Comparison of ENCODE assay signal across 19 cellular contexts in the genomic region with DNA sequence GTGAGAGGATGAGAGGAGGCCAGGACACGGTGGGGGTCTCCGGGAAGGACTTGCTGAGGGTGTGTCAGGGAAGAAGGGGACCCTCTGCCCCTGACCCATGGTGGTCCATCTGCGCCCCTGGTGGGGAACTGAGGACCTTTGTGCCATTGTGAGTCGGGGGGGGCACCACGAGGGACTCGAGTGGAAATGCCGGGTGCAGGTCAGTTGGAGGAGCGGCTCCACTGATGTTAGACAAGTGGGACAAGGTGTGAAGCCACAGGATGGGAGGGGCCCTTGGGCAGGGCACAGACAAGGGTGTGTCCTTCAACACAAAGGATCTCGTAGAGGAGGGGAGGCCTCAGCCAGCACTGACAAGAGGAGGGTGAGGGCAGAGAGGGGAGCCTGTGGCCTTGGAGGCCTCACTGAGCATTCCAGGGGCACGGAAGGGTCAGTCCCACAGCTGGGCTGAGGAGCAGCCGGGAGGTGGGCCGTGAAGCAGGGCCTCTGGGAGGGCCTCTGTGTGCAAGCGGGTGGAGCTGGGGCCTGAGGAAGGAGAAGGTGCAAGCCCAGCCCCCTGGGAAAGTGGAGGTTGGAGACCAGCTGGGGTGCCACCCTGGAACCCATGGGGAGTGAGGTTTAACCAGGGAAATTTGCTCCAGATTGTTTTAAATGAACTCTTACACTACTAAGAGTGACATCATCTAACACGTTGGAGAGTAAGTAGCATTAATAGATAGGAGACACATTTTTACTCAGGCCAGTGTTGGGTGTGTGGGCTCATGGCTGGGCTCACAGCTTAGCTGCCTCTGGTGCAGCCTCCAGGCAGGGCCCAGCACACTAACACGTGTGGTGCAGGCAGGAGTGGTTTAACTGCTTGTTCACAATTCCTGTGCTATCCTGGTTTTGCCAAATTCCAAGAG. TPM values are rescaled to one million over a fixed set of nuclear protein-coding genes. Genes with fewer than 3 reads are reported as not detected.
DNase-seq lines count a peak whose midpoint lies in the region; ATAC-seq, FAIRE-seq and TF ChIP-seq lines count a peak whose summit lies in the region.
"Had no signal": no experiment of that assay in that cellular context is flagged by ENCODE, and none has a peak within 500 bp of the region (broad histone marks: within the 10 kb centered on the region; RNA-seq: fewer than 3 reads in every experiment).

No MANE protein-coding gene starts in this region.

- TF ChIP-seq RAD21 in H1 (IDR thresholded peaks at IDR 0.05 in 1 of 2, conservative IDR thresholded peaks at IDR 0.05 in 1 of 2; ENCODE audit: low read depth in 2 of 2, low read length in 2 of 2): no peak

- H3K9me3 ChIP-seq in H1 (ENCODE audit: insufficient read depth in 2 of 2, low read depth in 1 of 2, low read length in 1 of 2): no peaks in the 10 kb centered on the region

- H2BK5ac ChIP-seq in H1 (ENCODE audit: low read depth, low read length): no peak overlapping the region; the same call in 1 of the 2 replicates

- H4K20me1 ChIP-seq in H1 (replicated peaks in 1 of 2; ENCODE audit: control insufficient read depth in 1 of 2, insufficient read depth in 2 of 2, low read length in 2 of 2): peaks cover 0 to 4% of the 10 kb centered on the region in 2 experiments

- H3K36me3 Mint-ChIP-seq in activated naive CD4-positive, alpha-beta T cell treated with anti-CD3 and anti-CD28 coated beads, Interleukin-2, amount 50 U/mL, for 24 hours: peaks cover 4% of the 10 kb centered on the region
- peaks cover 39% of the 10 kb centered on the region for H3K36me3 Mint-ChIP-seq in T-cell
- H3K36me3 Mint-ChIP-seq in stimulated activated memory B cell treated with anti-CD40 and anti-IgM and Interleukin-4, amounts not matched to agents 10 μg/mL and 1 μg/mL and 100 μg/mL, for 72 hours: peaks cover 51% of the 10 kb centered on the region

- H3K27ac ChIP-seq in H1 (ENCODE audit: low read depth, low read length): no peak overlapping the region
- H3K27ac ChIP-seq: SK-N-MC had no signal

- CTCF ChIA-PET in T-cell (lab: Charles Lee): no interaction called here
- CTCF ChIA-PET in H1 (lab: Charles Lee; ENCODE audit: partially characterized antibody): no interaction called here

- H3K27me3 Mint-ChIP-seq in activated naive CD4-positive, alpha-beta T cell treated with anti-CD3 and anti-CD28 coated beads, Interleukin-2, amount 50 U/mL, for 24 hours: no peaks in the 10 kb centered on the region
- no peaks in the 10 kb centered on the region for H3K27me3 Mint-ChIP-seq in T-cell
- no peaks in the 10 kb centered on the region for H3K27me3 Mint-ChIP-seq in stimulated activated memory B cell treated with anti-CD40 and anti-IgM and Interleukin-4, amounts not matched to agents 10 μg/mL and 1 μg/mL and 100 μg/mL, for 72 hours

- peaks cover 13 to 44% (median 33%) of the 10 kb centered on the region in 4 experiments; a peak in 6 of 8 replicates for H3K36me3 ChIP-seq in H1 (ENCODE audit: control insufficient read depth in 2 of 4, insufficient read depth in 4 of 4, low read length in 3 of 4)

- no peak overlapping the region for H3K23ac ChIP-seq in H1 (ENCODE audit: insufficient read length)

- no peak for TF ChIP-seq POLR2A in H1 (IDR thresholded peaks at IDR 0.05; ENCODE audit: control extremely low read depth in 1 of 2, low read depth in 2 of 2, low read length in 2 of 2)

- peaks cover 7% of the 10 kb centered on the region for H3K4me1 Mint-ChIP-seq in activated naive CD4-positive, alpha-beta T cell treated with anti-CD3 and anti-CD28 coated beads, Interleukin-2, amount 50 U/mL, for 24 hours
- H3K4me1 Mint-ChIP-seq in T-cell: peaks cover 10 to 25% (median 14%) of the 10 kb centered on the region in 3 donors
- peaks cover 6% of the 10 kb centered on the region for H3K4me1 Mint-ChIP-seq in stimulated activated memory B cell treated with anti-CD40 and anti-IgM and Interleukin-4, amounts not matched to agents 10 μg/mL and 1 μg/mL and 100 μg/mL, for 72 hours

- no peaks in the 10 kb centered on the region for H3K9me3 Mint-ChIP-seq in activated naive CD4-positive, alpha-beta T cell treated with anti-CD3 and anti-CD28 coated beads, Interleukin-2, amount 50 U/mL, for 24 hours
- H3K9me3 Mint-ChIP-seq in T-cell: no peaks in the 10 kb centered on the region
- no peaks in the 10 kb centered on the region for H3K9me3 Mint-ChIP-seq in stimulated activated memory B cell treated with anti-CD40 and anti-IgM and Interleukin-4, amounts not matched to agents 10 μg/mL and 1 μg/mL and 100 μg/mL, for 72 hours

- no peak overlapping the region for H3K4me3 ChIP-seq in H1 (ENCODE audit: extremely low read depth in 1 of 4, insufficient read depth in 2 of 4, low read depth in 3 of 4, low read length in 4 of 4)
- H3K4me3 ChIP-seq: SK-N-MC had no signal

- no peak for FAIRE-seq in H1 (lab: Jason Lieb, UNC)

- peak in 2 of 4 experiments; percentile 25 to 26 for ATAC-seq in T-cell (replicated peaks in 1 of 4)
- ATAC-seq in stimulated activated memory B cell treated with anti-CD40 and anti-IgM and Interleukin-4, amounts not matched to agents 10 μg/mL and 1 μg/mL and 100 μg/mL, for 72 hours: no peak
- ATAC-seq: sciatic nerve had no signal

- no peak overlapping the region for H3K14ac ChIP-seq in H1 (ENCODE audit: insufficient read length)

- no peaks in the 10 kb centered on the region for H3K27me3 ChIP-seq in H1 (replicated peaks in 1 of 4; ENCODE audit: control insufficient read depth in 3 of 4, extremely low read depth in 1 of 4, insufficient read depth in 3 of 4, low read length in 3 of 4)

- DNase-seq in activated naive CD4-positive, alpha-beta T cell (lab: John Stamatoyannopoulos, UW): no peak
- DNase-seq in T-cell (no peak), H1 (ENCODE audit: low read depth in 1 of 2, low spot score in 2 of 2) (no peak), pons (ENCODE audit: low spot score) (no peak), GM10266 (ENCODE audit: extremely low spot score) (no peak), SKM-1 treated with dmso at 0.1 percent for 144 hours (lab: John Stamatoyannopoulos, UW; ENCODE audit: unreplicated experiment) (no peak)
- DNase-seq: activated gamma-delta T cell treated with Interleukin-2 at 50 U/mL for 16 hours; Calu3; effector CD8-positive, alpha-beta T cell; H7; hippocampal formation; Karpas-422; kidney glomerular epithelial cell; NCI-H774; nucleus accumbens had no signal

- TF ChIP-seq EP300 in H1 (IDR thresholded peaks at IDR 0.05; ENCODE audit: borderline replicate concordance in 1 of 2, low read depth in 2 of 2, low read length in 2 of 2): no peak

- POLR2A ChIA-PET in T-cell (lab: Charles Lee): no interaction called here
- POLR2A ChIA-PET in H1 (lab: Charles Lee; ENCODE audit: partially characterized antibody): no interaction called here

- H2AFZ ChIP-seq in H1 (ENCODE audit: low read length): no peak overlapping the region

- H2BK12ac ChIP-seq in H1 (ENCODE audit: low read depth, low read length): no peak overlapping the region

- H2BK20ac ChIP-seq in H1 (ENCODE audit: low read length): no peak overlapping the region

- no peak overlapping the region for H2BK15ac ChIP-seq in H1 (ENCODE audit: low read length)

- H4K5ac ChIP-seq in H1 (ENCODE audit: insufficient read length, low read depth, low read length): no peak overlapping the region

- no peak overlapping the region for H2AK5ac ChIP-seq in H1 (ENCODE audit: low read depth, low read length)

- peak overlapping the region; percentile 57; the same call in 1 of the 2 replicates for H4K8ac ChIP-seq in H1 (ENCODE audit: extremely low read depth, insufficient read depth, low read length)

- H3K4ac ChIP-seq in H1 (replicated peaks; ENCODE audit: insufficient read length, low read depth, low read length): no peak overlapping the region

- H3K4me1 ChIP-seq in H1 (replicated peaks in 1 of 4; ENCODE audit: control insufficient read depth in 3 of 4, insufficient read depth in 4 of 4, low read length in 3 of 4): no peaks in the 10 kb centered on the region

- no peaks in the 10 kb centered on the region for H3K79me1 ChIP-seq in H1 (ENCODE audit: low read depth, low read length)

- no peak overlapping the region for H3K18ac ChIP-seq in H1 (ENCODE audit: extremely low read depth, low read length)

- H3K79me2 ChIP-seq in H1 (ENCODE audit: control insufficient read depth in 1 of 2, insufficient read depth in 2 of 2, low read length in 2 of 2): no peaks in the 10 kb centered on the region

- no peaks in the 10 kb centered on the region for H3K23me2 ChIP-seq in H1 (ENCODE audit: low read depth, low read length)

- H3K27ac Mint-ChIP-seq in activated naive CD4-positive, alpha-beta T cell treated with anti-CD3 and anti-CD28 coated beads, Interleukin-2, amount 50 U/mL, for 24 hours: peak overlapping the region; percentile 55
- H3K27ac Mint-ChIP-seq in T-cell: peak overlapping the region; percentile 84
- H3K27ac Mint-ChIP-seq in stimulated activated memory B cell treated with anti-CD40 and anti-IgM and Interleukin-4, amounts not matched to agents 10 μg/mL and 1 μg/mL and 100 μg/mL, for 72 hours: peak overlapping the region; percentile 72

- WGBS in H1 (ENCODE audit: extremely low coverage in 1 of 2, insufficient coverage in 1 of 2, insufficient read length in 1 of 2, insufficient replicate concordance in 2 of 2, low coverage in 1 of 2, low lambda C conversion rate in 2 of 2, missing lambda C conversion rate in 1 of 2), 2 experiments: 91% methylated on average over 12 of the region's 15 CpGs; no CpG with 5 or more reads in 1 of the 2 experiments

- no peak overlapping the region for H4K91ac ChIP-seq in H1 (replicated peaks; ENCODE audit: insufficient read length, low read length)

- no peak overlapping the region for H3K4me2 ChIP-seq in H1 (ENCODE audit: insufficient read depth in 1 of 2, low read depth in 2 of 2, low read length in 2 of 2)

- no peak overlapping the region for H3K4me3 Mint-ChIP-seq in activated naive CD4-positive, alpha-beta T cell treated with anti-CD3 and anti-CD28 coated beads, Interleukin-2, amount 50 U/mL, for 24 hours
- no peak overlapping the region for H3K4me3 Mint-ChIP-seq in T-cell
- no peak overlapping the region for H3K4me3 Mint-ChIP-seq in stimulated activated memory B cell treated with anti-CD40 and anti-IgM and Interleukin-4, amounts not matched to agents 10 μg/mL and 1 μg/mL and 100 μg/mL, for 72 hours

- no peak overlapping the region for H2BK120ac ChIP-seq in H1 (replicated peaks; ENCODE audit: low read depth, low read length)

- no peak overlapping the region for H3K9ac ChIP-seq in H1 (replicated peaks in 1 of 4; ENCODE audit: extremely low read depth in 1 of 4, low read depth in 3 of 4, low read length in 3 of 4)

- TF ChIP-seq CTCF in H1 (IDR thresholded peaks at IDR 0.05; ENCODE audit: control extremely low read depth in 1 of 3, insufficient read depth in 1 of 3, low read depth in 1 of 3, low read length in 3 of 3) (no peak), GM10266 (IDR thresholded peaks at IDR 0.05; ENCODE audit: control insufficient read depth, insufficient read depth, low read depth, missing control alignments) (no peak)

- H3K56ac ChIP-seq in H1 (replicated peaks; ENCODE audit: insufficient read length, low read depth, low read length): no peak overlapping the region

RNA-seq across cellular contexts. Expression of gene NARF, which starts 27.9 kb away (rescaled TPM):
- 100 to 1,000 TPM in 3 of 5 donors, 10 to 100 TPM in 2; 85.7 to 113 (median 101) TPM for total RNA-seq in T-cell
- 87.4 and 97.4 TPM in 2 replicates for total RNA-seq in H1 (2021; fragmentation: NEBNext Ultra II Directional; extraction: Animal tissue kit (Norgen Biotek cat#: 25700))
- polyA plus RNA-seq in H1 (2011; rRNA removed): 131 and 161 TPM in 2 replicates
- polyA plus RNA-seq in H1 (2011; cell fraction: cytosol; rRNA removed): 156 TPM
- polyA plus RNA-seq in H1 (2011; cell fraction: nucleus; rRNA removed): 116 TPM
- 89.4 to 142 TPM (median 122 TPM) in 4 replicates for polyA plus RNA-seq in H1 (2012, experiment 1 of 2)
- polyA plus RNA-seq in H1 (2012, experiment 2 of 2): 150 TPM
- polyA plus RNA-seq in H1 (2013, experiment 1 of 2): 84.3 TPM
- 84.4 TPM for polyA plus RNA-seq in H1 (2013, experiment 2 of 2)
- 87.8 and 110 TPM in 2 replicates for polyA minus RNA-seq in H1 (2011; rRNA and poly(A)+ RNA removed)
- 48.8 TPM for polyA minus RNA-seq in H1 (2011; cell fraction: cytosol; rRNA and poly(A)+ RNA removed)
- polyA minus RNA-seq in H1 (2011; cell fraction: nucleus; rRNA and poly(A)+ RNA removed): 33.9 TPM

RNA-seq across cellular contexts. Expression of gene FOXK2, which starts 33.1 kb away (rescaled TPM):
- 10 to 100 TPM; 45.8 to 65.5 (median 61.9) TPM for total RNA-seq in T-cell
- total RNA-seq in H1 (2021; fragmentation: NEBNext Ultra II Directional; extraction: Animal tissue kit (Norgen Biotek cat#: 25700)): 64.9 and 66.9 TPM in 2 replicates
- 34.7 and 42.3 TPM in 2 replicates for polyA plus RNA-seq in H1 (2011; rRNA removed)
- 24.9 TPM for polyA plus RNA-seq in H1 (2011; cell fraction: cytosol; rRNA removed)
- polyA plus RNA-seq in H1 (2011; cell fraction: nucleus; rRNA removed): 36.3 TPM
- 28.7 to 37.8 TPM (median 33.9 TPM) in 4 replicates for polyA plus RNA-seq in H1 (2012, experiment 1 of 2)
- 25.2 TPM for polyA plus RNA-seq in H1 (2012, experiment 2 of 2)
- 43.7 TPM for polyA plus RNA-seq in H1 (2013, experiment 1 of 2)
- 43.0 TPM for polyA plus RNA-seq in H1 (2013, experiment 2 of 2)
- polyA minus RNA-seq in H1 (2011; rRNA and poly(A)+ RNA removed): 29.1 and 37.4 TPM in 2 replicates
- polyA minus RNA-seq in H1 (2011; cell fraction: cytosol; rRNA and poly(A)+ RNA removed): 53.7 TPM
- 35.2 TPM for polyA minus RNA-seq in H1 (2011; cell fraction: nucleus; rRNA and poly(A)+ RNA removed)

RNA-seq across cellular contexts. Expression of gene CYBC1, which starts 35.9 kb away (rescaled TPM):
- total RNA-seq in T-cell: 100 to 1,000 TPM; 148 to 274 (median 262) TPM
- total RNA-seq in H1 (2021; fragmentation: NEBNext Ultra II Directional; extraction: Animal tissue kit (Norgen Biotek cat#: 25700)): 66.7 and 74.6 TPM in 2 replicates
- 81.4 and 116 TPM in 2 replicates for polyA plus RNA-seq in H1 (2011; rRNA removed)
- polyA plus RNA-seq in H1 (2011; cell fraction: cytosol; rRNA removed): 91.4 TPM
- 123 TPM for polyA plus RNA-seq in H1 (2011; cell fraction: nucleus; rRNA removed)
- polyA plus RNA-seq in H1 (2012, experiment 1 of 2): 45.3 to 72.9 TPM (median 65.7 TPM) in 4 replicates
- 103 TPM for polyA plus RNA-seq in H1 (2012, experiment 2 of 2)
- polyA plus RNA-seq in H1 (2013, experiment 1 of 2): 51.4 TPM
- polyA plus RNA-seq in H1 (2013, experiment 2 of 2): 50.6 TPM
- polyA minus RNA-seq in H1 (2011; rRNA and poly(A)+ RNA removed): 48.1 and 52.9 TPM in 2 replicates
- polyA minus RNA-seq in H1 (2011; cell fraction: cytosol; rRNA and poly(A)+ RNA removed): 79.5 TPM
- 81.6 TPM for polyA minus RNA-seq in H1 (2011; cell fraction: nucleus; rRNA and poly(A)+ RNA removed)
